8 cellular contexts compared by ENCODE assay signal in genomic region chr1:59142663-59143487, GRCh38.
DNase-seq lines count a peak whose midpoint lies in the region; ATAC-seq and TF ChIP-seq lines count a peak whose summit lies in the region.

No MANE protein-coding gene starts in this region.

- H3K36me3 ChIP-seq in body of pancreas (replicated peaks in 1 of 2; ENCODE audit: insufficient read depth in 1 of 2, low read depth in 2 of 2) (no peaks in the 10 kb centered on the region), mesendoderm (ENCODE audit: control insufficient read depth, insufficient read depth, low read length) (no peaks in the 10 kb centered on the region)

- no peaks in the 10 kb centered on the region for H3K79me1 ChIP-seq in mesendoderm (ENCODE audit: low read length)

- H2BK5ac ChIP-seq in mesendoderm (ENCODE audit: low read length): no peak overlapping the region

- H3K4me3 ChIP-seq in body of pancreas: no peak overlapping the region
- no peak overlapping the region for H3K4me3 ChIP-seq in mesendoderm (ENCODE audit: low read length)

- no peak overlapping the region for H3K56ac ChIP-seq in mesendoderm (ENCODE audit: low read length)

- H3K36me3 Mint-ChIP-seq in activated T-cell treated with anti-CD3 and anti-CD28 coated beads, Interleukin-2, amount 50 U/mL, for 4 hours (ENCODE audit: insufficient read depth): no peaks in the 10 kb centered on the region

- no peak overlapping the region for H3K4me2 ChIP-seq in mesendoderm (ENCODE audit: low read length)

- TF ChIP-seq POLR2A in body of pancreas (IDR thresholded peaks at IDR 0.05): no peak

- intact Hi-C loops in body of pancreas (cut with DNase I): no loop called here

- peaks cover 2% of the 10 kb centered on the region for H3K27me3 Mint-ChIP-seq in activated T-cell treated with anti-CD3 and anti-CD28 coated beads, Interleukin-2, amount 50 U/mL, for 4 hours (ENCODE audit: low read depth)

- no peaks in the 10 kb centered on the region for H3K27me3 ChIP-seq in body of pancreas
- H3K27me3 ChIP-seq in mesendoderm (ENCODE audit: insufficient read depth, low read length, poor library complexity): no peaks in the 10 kb centered on the region

- H3K9me3 ChIP-seq in body of pancreas: no peaks in the 10 kb centered on the region

- no peak overlapping the region for H3K4ac ChIP-seq in mesendoderm (ENCODE audit: low read depth, low read length)

- H3K9ac ChIP-seq in mesendoderm (ENCODE audit: low read length): no peak overlapping the region

- H3K4me1 ChIP-seq in body of pancreas (peaks cover 17% of the 10 kb centered on the region), mesendoderm (ENCODE audit: control insufficient read depth, low read depth, low read length) (peaks cover 7% of the 10 kb centered on the region)

- peak overlapping the region in 2 of 4 donors; percentile 10 to 42 for H3K27ac ChIP-seq in body of pancreas
- H3K27ac ChIP-seq in mesendoderm (ENCODE audit: low read depth, low read length): no peak overlapping the region
- H3K27ac ChIP-seq in caudate nucleus (ENCODE audit: low read depth, low read length): no peak overlapping the region

- H4K5ac ChIP-seq in mesendoderm (ENCODE audit: low read length): no peak overlapping the region

- TF ChIP-seq CTCF in AG09319 (IDR thresholded peaks at IDR 0.05; ENCODE audit: low read depth, low read length) (no peak), body of pancreas (IDR thresholded peaks at IDR 0.05) (no peak)

- H2BK120ac ChIP-seq in mesendoderm (ENCODE audit: low read depth, low read length): no peak overlapping the region

- DNase-seq in AG09319 (ENCODE audit: extremely low read depth, low read depth) (peak; percentile 60), HS-27A (ENCODE audit: low read depth) (peak; percentile 96), body of pancreas (peak in 1 of 4 donors; percentile 56), mesendoderm (peak; percentile 93), D341Med (ENCODE audit: low spot score) (no peak), caudate nucleus (lab: John Stamatoyannopoulos, UW) (no peak), DMS153 (lab: John Stamatoyannopoulos, UW) (no peak)
- DNase-seq in activated T-cell treated with anti-CD3 and anti-CD28 coated beads, Interleukin-2, amount 50 U/mL, for 4 hours: no peak

- ATAC-seq in body of pancreas: peak; percentile 61
- no peak for ATAC-seq in activated T-cell treated with anti-CD3 and anti-CD28 coated beads, Interleukin-2, amount 50 U/mL, for 4 hours

- no peaks in the 10 kb centered on the region for H3K79me2 ChIP-seq in mesendoderm (ENCODE audit: control insufficient read depth, insufficient read depth, low read length)

- no peak overlapping the region for H3K18ac ChIP-seq in mesendoderm (ENCODE audit: low read length)

- WGBS in body of pancreas, 2 donors: 75 to 79% methylated on average over 8 of the region's 8 CpGs
- 100% methylated on average over 1 of the region's 8 CpGs for WGBS in mesendoderm (ENCODE audit: extremely low coverage, insufficient coverage, low lambda C conversion rate)

- no peak overlapping the region for H2BK15ac ChIP-seq in mesendoderm (replicated peaks; ENCODE audit: low read depth)

- no peak overlapping the region for H3K4me3 Mint-ChIP-seq in activated T-cell treated with anti-CD3 and anti-CD28 coated beads, Interleukin-2, amount 50 U/mL, for 4 hours

- peaks cover 17% of the 10 kb centered on the region for H3K4me1 Mint-ChIP-seq in activated T-cell treated with anti-CD3 and anti-CD28 coated beads, Interleukin-2, amount 50 U/mL, for 4 hours (ENCODE audit: low read depth)

- H4K8ac ChIP-seq in mesendoderm (ENCODE audit: low read depth, low read length): no peak overlapping the region

- no peak overlapping the region for H3K23ac ChIP-seq in mesendoderm (ENCODE audit: low read length)

- no peaks in the 10 kb centered on the region for H3K9me3 Mint-ChIP-seq in activated T-cell treated with anti-CD3 and anti-CD28 coated beads, Interleukin-2, amount 50 U/mL, for 4 hours

- peak overlapping the region; percentile 71 for H2AK5ac ChIP-seq in mesendoderm (ENCODE audit: low read length)

Comparison
In these comparisons a context has a peak if more than half of its experiments do, and no peak if none do; other contexts are left out.
1. DNase-seq: peak in AG09319 (single experiment), HS-27A (single experiment) and mesendoderm (single experiment); none in D341Med (single experiment), activated T-cell treated with anti-CD3 and anti-CD28 coated beads, Interleukin-2, amount 50 U/mL, for 4 hours (single experiment), caudate nucleus (0 of 61) and DMS153 (single experiment).